Comparison of ENCODE assay signal across 11 cellular contexts in genomic region chr4:36303430-36304137, GRCh38. TPM values are rescaled to one million over a fixed set of nuclear protein-coding genes. Genes with fewer than 3 reads are reported as not detected.
DNase-seq lines count a peak whose midpoint lies in the region; ATAC-seq and TF ChIP-seq lines count a peak whose summit lies in the region.
"Had no signal": no experiment of that assay in that cellular context is flagged by ENCODE, and none has a peak within 500 bp of the region (broad histone marks: within the 10 kb centered on the region; RNA-seq: fewer than 3 reads in every experiment).

No MANE protein-coding gene starts in this region.

- WGBS in body of pancreas, 2 donors: 69 to 72% methylated on average over 3 of the region's 3 CpGs

- no peak for TF ChIP-seq POLR2A in erythroblast (IDR thresholded peaks at IDR 0.05; ENCODE audit: low read length)
- no peak for TF ChIP-seq POLR2A in body of pancreas (IDR thresholded peaks at IDR 0.05)

- no peak overlapping the region for H3K27ac ChIP-seq in body of pancreas

- H3K27me3 Mint-ChIP-seq in naive B cell: no peaks in the 10 kb centered on the region

- DNase-seq in naive B cell (peak; percentile 23), erythroblast (lab: John Stamatoyannopoulos, UW) (no peak), body of pancreas (no peak), A172 (ENCODE audit: low spot score) (no peak)
- no peak for DNase-seq in stimulated activated naive CD4-positive, alpha-beta T cell treated with Interleukin-2 at 50 U/mL for 16 hours (lab: John Stamatoyannopoulos, UW)
- DNase-seq: hippocampal formation, nucleus accumbens had no signal

- no peaks in the 10 kb centered on the region for H3K27me3 ChIP-seq in body of pancreas

- H3K4me3 Mint-ChIP-seq in naive B cell: no peak overlapping the region

- H3K4me1 Mint-ChIP-seq in naive B cell: peaks cover 14 to 26% (median 23%) of the 10 kb centered on the region in 3 donors

- H3K9me3 ChIP-seq in body of pancreas: no peaks in the 10 kb centered on the region

- no peaks in the 10 kb centered on the region for H3K4me1 ChIP-seq in body of pancreas

- peak; percentile 90 for ATAC-seq in GM19025 (IDR thresholded peaks at IDR 0.05; ENCODE audit: low read depth, unreplicated experiment)
- ATAC-seq in HG02623 (IDR thresholded peaks at IDR 0.05; ENCODE audit: unreplicated experiment): peak; percentile 89
- ATAC-seq in HG03575 (IDR thresholded peaks at IDR 0.05; ENCODE audit: extremely low read depth, insufficient number of reproducible peaks, low FRiP score, unreplicated experiment): peak; percentile 38
- ATAC-seq in naive B cell (ENCODE audit: low read depth in 2 of 2): peak; percentile 86 to 89
- no peak for ATAC-seq in body of pancreas

- intact Hi-C loops in body of pancreas (cut with DNase I): no loop called here

- H3K36me3 ChIP-seq in body of pancreas (replicated peaks in 1 of 2; ENCODE audit: insufficient read depth in 1 of 2, low read depth in 2 of 2): no peaks in the 10 kb centered on the region

- TF ChIP-seq CTCF in body of pancreas (IDR thresholded peaks at IDR 0.05): no peak

- H3K36me3 Mint-ChIP-seq in naive B cell: no peaks in the 10 kb centered on the region

- H3K9me3 Mint-ChIP-seq in naive B cell: no peaks in the 10 kb centered on the region

- H3K27ac Mint-ChIP-seq in naive B cell: peak overlapping the region in 1 of 6 donors; percentile 1

- no peak overlapping the region for H3K4me3 ChIP-seq in body of pancreas

RNA-seq across cellular contexts. Expression of gene DTHD1, which starts 22.2 kb away (rescaled TPM):
- not detected for polyA plus RNA-seq in naive B cell (ENCODE audit: low read depth in 6 of 6)
- total RNA-seq in body of pancreas: under 1 TPM in 1 of 2 donors, not detected in 1; under 0.01 TPM
- total RNA-seq in A172 (2014; rRNA removed; shearing (Covaris generic)): not detected in 2 replicates
- total RNA-seq: HT1080 had no signal

RNA-seq across cellular contexts. Expression of gene ARAP2, which starts 59.3 kb away (rescaled TPM):
- 10 to 100 TPM; 15.9 to 49.3 (median 32.7) TPM for polyA plus RNA-seq in naive B cell (ENCODE audit: low read depth in 6 of 6)
- total RNA-seq in body of pancreas: 10 to 100 TPM; 12.5 to 14.3 TPM
- 7.4 and 26.9 TPM in 2 replicates for total RNA-seq in A172 (2014; rRNA removed; shearing (Covaris generic))
